In genomic region chr14:90383126-90383730, GRCh38 we compare ENCODE assay signal across 1 cellular context.
TF ChIP-seq lines count a peak whose summit lies in the region.

No MANE protein-coding gene starts in this region.

TF ChIP-seq in HepG2, 621 proteins besides CTCF, POLR2A, EP300 and RAD21 (continued from another document and continues in another):
- peak; percentile 84 for TF ChIP-seq FOXO1 (CRISPR knock-in tag; IDR thresholded peaks at IDR 0.05)
- peak; percentile 45 for TF ChIP-seq ZEB1 (IDR thresholded peaks at IDR 0.05; ENCODE audit: insufficient replicate concordance, low read depth)
- peak; percentile 86 for TF ChIP-seq KMT2A (CRISPR knock-in tag; IDR thresholded peaks at IDR 0.05)
- TF ChIP-seq ZHX1 (CRISPR knock-in tag; IDR thresholded peaks at IDR 0.05; ENCODE audit: low read depth): peak; percentile 98
- TF ChIP-seq PHF21A (CRISPR knock-in tag; IDR thresholded peaks at IDR 0.05): peak; percentile 93
- TF ChIP-seq ZNF282 (IDR thresholded peaks at IDR 0.05; ENCODE audit: partially characterized antibody): no peak
- TF ChIP-seq FOXC1 (CRISPR knock-in tag; IDR thresholded peaks at IDR 0.05; ENCODE audit: borderline replicate concordance): 0 out of 2 replicates have a peak, but pooled peaks have one; percentile 45
- TF ChIP-seq BRD4 (CRISPR knock-in tag; IDR thresholded peaks at IDR 0.05): peak; percentile 97
- peak; percentile 48 for TF ChIP-seq HNRNPK (IDR thresholded peaks at IDR 0.05; ENCODE audit: low read depth, low read length, poor library complexity, severe bottlenecking)
- no peak for TF ChIP-seq HNF4G (IDR thresholded peaks at IDR 0.05; ENCODE audit: borderline replicate concordance, low read depth, low read length)
- TF ChIP-seq HNF4G (CRISPR knock-in tag; IDR thresholded peaks at IDR 0.05; ENCODE audit: borderline replicate concordance, low read depth): peak; percentile 26; the same call in 1 of the 2 replicates
- TF ChIP-seq ZNF740 (CRISPR knock-in tag; IDR thresholded peaks at IDR 0.05): no peak; the same call in 1 of the 2 replicates
- no peak; the same call in 1 of the 2 replicates for TF ChIP-seq ZNF652 (CRISPR knock-in tag; IDR thresholded peaks at IDR 0.05; ENCODE audit: borderline replicate concordance, low read depth)
- TF ChIP-seq KLF13 (CRISPR knock-in tag; IDR thresholded peaks at IDR 0.05): no peak
- TF ChIP-seq ZNF549 (CRISPR knock-in tag; IDR thresholded peaks at IDR 0.05): no peak
- no peak; the same call in 1 of the 2 replicates for TF ChIP-seq SAFB2 (CRISPR knock-in tag; IDR thresholded peaks at IDR 0.05; ENCODE audit: borderline replicate concordance, low read depth)
- TF ChIP-seq MEIS1 (CRISPR knock-in tag; IDR thresholded peaks at IDR 0.05; ENCODE audit: borderline replicate concordance): 0 out of 2 replicates have a peak, but pooled peaks have one; percentile 29
- no peak for TF ChIP-seq NCOR1 (IDR thresholded peaks at IDR 0.05; ENCODE audit: borderline replicate concordance, low read length)
- TF ChIP-seq ZNF589 (CRISPR knock-in tag; conservative IDR thresholded peaks at IDR 0.05): peak; percentile 46
- TF ChIP-seq HNF4A (CRISPR knock-in tag; IDR thresholded peaks at IDR 0.05): peak; percentile 5; the same call in 1 of the 2 replicates
- peak; percentile 99 for TF ChIP-seq NFYC (CRISPR knock-in tag; IDR thresholded peaks at IDR 0.05)
- peak; percentile 58 for TF ChIP-seq MEIS2 (CRISPR knock-in tag; IDR thresholded peaks at IDR 0.05)
- TF ChIP-seq CEBPB (IDR thresholded peaks at IDR 0.05; ENCODE audit: borderline replicate concordance, low read depth, low read length): peak; percentile 76; the same call in 1 of the 2 replicates
- TF ChIP-seq ZNF230 (CRISPR knock-in tag; IDR thresholded peaks at IDR 0.05): peak; percentile 81; the same call in 1 of the 2 replicates
- TF ChIP-seq HDAC2 (CRISPR knock-in tag; IDR thresholded peaks at IDR 0.05): peak; percentile 82
- TF ChIP-seq ZNF891 (CRISPR knock-in tag; IDR thresholded peaks at IDR 0.05): no peak
- TF ChIP-seq ZNF124 (CRISPR knock-in tag; IDR thresholded peaks at IDR 0.05): peak; percentile 50; the same call in 1 of the 2 replicates
- peak; percentile 69 for TF ChIP-seq ZNF781 (CRISPR knock-in tag; IDR thresholded peaks at IDR 0.05; ENCODE audit: borderline replicate concordance, not compliant biosample characterization)
- peak; percentile 76; the same call in 1 of the 2 replicates for TF ChIP-seq ZFP1 (CRISPR knock-in tag; IDR thresholded peaks at IDR 0.05)
- peak; percentile 81 for TF ChIP-seq ZNF543 (CRISPR knock-in tag; IDR thresholded peaks at IDR 0.05)
- TF ChIP-seq HDAC6 (IDR thresholded peaks at IDR 0.05; ENCODE audit: low read depth, low read length): no peak
- peak; percentile 76 for TF ChIP-seq PHF20 (CRISPR knock-in tag; IDR thresholded peaks at IDR 0.05)
- no peak for TF ChIP-seq ZNF7 (CRISPR knock-in tag; IDR thresholded peaks at IDR 0.05)
- no peak for TF ChIP-seq DNMT1 (CRISPR knock-in tag; IDR thresholded peaks at IDR 0.05)
- TF ChIP-seq SRSF9 (IDR thresholded peaks at IDR 0.05; ENCODE audit: borderline replicate concordance, insufficient read depth, low read depth, low read length, poor library complexity, severe bottlenecking): no peak
- 0 out of 2 replicates have a peak, but pooled peaks have one; percentile 9 for TF ChIP-seq TRAFD1 (CRISPR knock-in tag; IDR thresholded peaks at IDR 0.05; ENCODE audit: borderline replicate concordance)
- peak; percentile 69 for TF ChIP-seq ZBTB4 (CRISPR knock-in tag; IDR thresholded peaks at IDR 0.05; ENCODE audit: borderline replicate concordance)
- no peak for TF ChIP-seq ETS1 (CRISPR knock-in tag; IDR thresholded peaks at IDR 0.05)
- 0 out of 2 replicates have a peak, but pooled peaks have one; percentile 51 for TF ChIP-seq ZBED4 (CRISPR knock-in tag; IDR thresholded peaks at IDR 0.05; ENCODE audit: borderline replicate concordance)
- TF ChIP-seq TEAD3 (CRISPR knock-in tag; optimal IDR thresholded peaks at IDR 0.05; ENCODE audit: borderline replicate concordance): peak; percentile 88
- peak; percentile 65; the same call in 1 of the 2 replicates for TF ChIP-seq GATA4 (IDR thresholded peaks at IDR 0.05; ENCODE audit: borderline replicate concordance, low read depth)
- TF ChIP-seq EED (CRISPR knock-in tag; IDR thresholded peaks at IDR 0.05): peak; percentile 52; the same call in 1 of the 2 replicates
- TF ChIP-seq ETV5 (CRISPR knock-in tag; IDR thresholded peaks at IDR 0.05; ENCODE audit: borderline replicate concordance): peak; percentile 87
- TF ChIP-seq RELA (CRISPR knock-in tag; IDR thresholded peaks at IDR 0.05): peak; percentile 69; the same call in 1 of the 2 replicates
- TF ChIP-seq RNF2 (conservative IDR thresholded peaks at IDR 0.05; ENCODE audit: low read depth): peak; percentile 89; the same call in 1 of the 2 replicates
- peak; percentile 85; the same call in 1 of the 2 replicates for TF ChIP-seq MXD4 (CRISPR knock-in tag; IDR thresholded peaks at IDR 0.05)
- TF ChIP-seq ZSCAN5A (CRISPR knock-in tag; IDR thresholded peaks at IDR 0.05; ENCODE audit: borderline replicate concordance): peak; percentile 54; the same call in 1 of the 2 replicates
- TF ChIP-seq ZNF512B (CRISPR knock-in tag; IDR thresholded peaks at IDR 0.05; ENCODE audit: borderline replicate concordance): 0 out of 2 replicates have a peak, but pooled peaks have one; percentile 59
- TF ChIP-seq ZNF749 (CRISPR knock-in tag; IDR thresholded peaks at IDR 0.05; ENCODE audit: borderline replicate concordance): no peak
- TF ChIP-seq ZNF3 (CRISPR knock-in tag; IDR thresholded peaks at IDR 0.05): no peak
